ENCODE assay signal across 1 cellular context in the genomic region with DNA sequence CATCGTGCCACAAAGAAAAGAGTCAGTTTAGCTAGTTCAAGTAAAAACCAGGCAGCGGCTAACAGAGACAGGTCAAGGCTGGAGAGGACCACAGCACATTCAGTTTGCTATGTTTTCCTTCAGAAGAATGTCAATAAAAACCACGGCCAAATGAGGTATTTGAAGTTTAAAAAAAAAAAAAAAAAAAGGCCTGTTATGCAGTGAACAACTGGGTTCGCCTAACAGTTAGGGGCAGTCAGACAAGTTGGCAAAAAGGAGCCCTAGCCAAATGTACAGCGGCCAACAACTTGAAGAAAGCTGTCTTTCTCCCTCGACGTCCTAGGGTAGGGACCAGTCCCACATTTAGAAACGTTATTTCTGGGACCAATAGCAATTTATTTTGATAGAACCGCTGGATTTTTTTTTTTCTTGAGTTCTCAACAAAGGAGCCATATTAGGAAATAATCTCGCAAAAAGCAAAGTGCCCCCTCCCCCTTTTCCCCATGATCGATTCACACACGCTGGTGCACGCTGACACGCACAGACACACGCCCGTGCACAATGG.
TF ChIP-seq lines count a peak whose summit lies in the region.

No MANE protein-coding gene starts in this region.

TF ChIP-seq in HepG2, 621 proteins besides CTCF, POLR2A, EP300 and RAD21 (continued from another document and continues in another):
- peak; percentile 35; the same call in 1 of the 2 replicates for TF ChIP-seq TFDP1 (CRISPR knock-in tag; IDR thresholded peaks at IDR 0.05; ENCODE audit: borderline replicate concordance)
- TF ChIP-seq ARID2 (CRISPR knock-in tag; IDR thresholded peaks at IDR 0.05; ENCODE audit: borderline replicate concordance), result no peak
- TF ChIP-seq AHDC1 (CRISPR knock-in tag; IDR thresholded peaks at IDR 0.05; ENCODE audit: borderline replicate concordance), result peak; percentile 6; the same call in 1 of the 2 replicates
- TF ChIP-seq, protein P1, sequence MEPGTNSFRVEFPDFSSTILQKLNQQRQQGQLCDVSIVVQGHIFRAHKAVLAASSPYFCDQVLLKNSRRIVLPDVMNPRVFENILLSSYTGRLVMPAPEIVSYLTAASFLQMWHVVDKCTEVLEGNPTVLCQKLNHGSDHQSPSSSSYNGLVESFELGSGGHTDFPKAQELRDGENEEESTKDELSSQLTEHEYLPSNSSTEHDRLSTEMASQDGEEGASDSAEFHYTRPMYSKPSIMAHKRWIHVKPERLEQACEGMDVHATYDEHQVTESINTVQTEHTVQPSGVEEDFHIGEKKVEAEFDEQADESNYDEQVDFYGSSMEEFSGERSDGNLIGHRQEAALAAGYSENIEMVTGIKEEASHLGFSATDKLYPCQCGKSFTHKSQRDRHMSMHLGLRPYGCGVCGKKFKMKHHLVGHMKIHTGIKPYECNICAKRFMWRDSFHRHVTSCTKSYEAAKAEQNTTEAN (CRISPR knock-in tag; conservative IDR thresholded peaks at IDR 0.05), result peak; percentile 77; the same call in 1 of the 2 replicates
- TF ChIP-seq CBFB (CRISPR knock-in tag; IDR thresholded peaks at IDR 0.05), result 0 out of 2 replicates have a peak, but pooled peaks have one; percentile 29
- TF ChIP-seq, protein P2, sequence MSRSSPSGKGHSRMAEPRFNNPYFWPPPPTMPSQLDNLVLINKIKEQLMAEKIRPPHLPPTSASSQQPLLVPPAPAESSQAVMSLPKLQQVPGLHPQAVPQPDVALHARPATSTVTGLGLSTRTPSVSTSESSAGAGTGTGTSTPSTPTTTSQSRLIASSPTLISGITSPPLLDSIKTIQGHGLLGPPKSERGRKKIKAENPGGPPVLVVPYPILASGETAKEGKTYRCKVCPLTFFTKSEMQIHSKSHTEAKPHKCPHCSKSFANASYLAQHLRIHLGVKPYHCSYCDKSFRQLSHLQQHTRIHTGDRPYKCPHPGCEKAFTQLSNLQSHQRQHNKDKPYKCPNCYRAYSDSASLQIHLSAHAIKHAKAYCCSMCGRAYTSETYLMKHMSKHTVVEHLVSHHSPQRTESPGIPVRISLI (CRISPR knock-in tag; IDR thresholded peaks at IDR 0.05; ENCODE audit: borderline replicate concordance), result peak; percentile 78; the same call in 1 of the 2 replicates
- peak; percentile 52; the same call in 1 of the 2 replicates for TF ChIP-seq FOXJ3 (CRISPR knock-in tag; IDR thresholded peaks at IDR 0.05; ENCODE audit: borderline replicate concordance)
- no peak for TF ChIP-seq SOX6 (IDR thresholded peaks at IDR 0.05)
- peak; percentile 44; the same call in 1 of the 2 replicates for TF ChIP-seq SOX6 (CRISPR knock-in tag; IDR thresholded peaks at IDR 0.05)
- TF ChIP-seq KDM5B (CRISPR knock-in tag; IDR thresholded peaks at IDR 0.05; ENCODE audit: borderline replicate concordance), result no peak
- TF ChIP-seq SOX13 (IDR thresholded peaks at IDR 0.05), result no peak
- TF ChIP-seq SOX13 (CRISPR knock-in tag; conservative IDR thresholded peaks at IDR 0.05 in 1 of 2, IDR thresholded peaks at IDR 0.05 in 1 of 2), result peak in 1 of 2 experiments; percentile 55; a peak in 2 of 4 replicates
- TF ChIP-seq MEF2D (CRISPR knock-in tag; IDR thresholded peaks at IDR 0.05), result no peak
- TF ChIP-seq PCBP1 (IDR thresholded peaks at IDR 0.05; ENCODE audit: borderline replicate concordance, low read depth, low read length), result no peak
- no peak for TF ChIP-seq ZNF749 (CRISPR knock-in tag; IDR thresholded peaks at IDR 0.05; ENCODE audit: borderline replicate concordance)
- no peak for TF ChIP-seq FOXA1 (IDR thresholded peaks at IDR 0.05)
- TF ChIP-seq FOXA1 (CRISPR knock-in tag; IDR thresholded peaks at IDR 0.05), result 0 out of 2 replicates have a peak, but pooled peaks have one; percentile 7
- 0 out of 2 replicates have a peak, but pooled peaks have one; percentile 16 for TF ChIP-seq TCF7 (IDR thresholded peaks at IDR 0.05; ENCODE audit: low read depth)
- no peak for TF ChIP-seq RFX1 (IDR thresholded peaks at IDR 0.05)
- TF ChIP-seq ZNF430 (CRISPR knock-in tag; IDR thresholded peaks at IDR 0.05), result 0 out of 2 replicates have a peak, but pooled peaks have one; percentile 33
- peak; percentile 5; the same call in 1 of the 2 replicates for TF ChIP-seq GATAD2A (CRISPR knock-in tag; IDR thresholded peaks at IDR 0.05)
- peak; percentile 70 for TF ChIP-seq ZBTB40 (IDR thresholded peaks at IDR 0.05)
- TF ChIP-seq ZBTB40 (CRISPR knock-in tag; IDR thresholded peaks at IDR 0.05), result peak; percentile 72
- no peak for TF ChIP-seq ZNF264 (CRISPR knock-in tag; IDR thresholded peaks at IDR 0.05)
- TF ChIP-seq PLRG1 (conservative IDR thresholded peaks at IDR 0.05), result no peak
- TF ChIP-seq, protein P3, sequence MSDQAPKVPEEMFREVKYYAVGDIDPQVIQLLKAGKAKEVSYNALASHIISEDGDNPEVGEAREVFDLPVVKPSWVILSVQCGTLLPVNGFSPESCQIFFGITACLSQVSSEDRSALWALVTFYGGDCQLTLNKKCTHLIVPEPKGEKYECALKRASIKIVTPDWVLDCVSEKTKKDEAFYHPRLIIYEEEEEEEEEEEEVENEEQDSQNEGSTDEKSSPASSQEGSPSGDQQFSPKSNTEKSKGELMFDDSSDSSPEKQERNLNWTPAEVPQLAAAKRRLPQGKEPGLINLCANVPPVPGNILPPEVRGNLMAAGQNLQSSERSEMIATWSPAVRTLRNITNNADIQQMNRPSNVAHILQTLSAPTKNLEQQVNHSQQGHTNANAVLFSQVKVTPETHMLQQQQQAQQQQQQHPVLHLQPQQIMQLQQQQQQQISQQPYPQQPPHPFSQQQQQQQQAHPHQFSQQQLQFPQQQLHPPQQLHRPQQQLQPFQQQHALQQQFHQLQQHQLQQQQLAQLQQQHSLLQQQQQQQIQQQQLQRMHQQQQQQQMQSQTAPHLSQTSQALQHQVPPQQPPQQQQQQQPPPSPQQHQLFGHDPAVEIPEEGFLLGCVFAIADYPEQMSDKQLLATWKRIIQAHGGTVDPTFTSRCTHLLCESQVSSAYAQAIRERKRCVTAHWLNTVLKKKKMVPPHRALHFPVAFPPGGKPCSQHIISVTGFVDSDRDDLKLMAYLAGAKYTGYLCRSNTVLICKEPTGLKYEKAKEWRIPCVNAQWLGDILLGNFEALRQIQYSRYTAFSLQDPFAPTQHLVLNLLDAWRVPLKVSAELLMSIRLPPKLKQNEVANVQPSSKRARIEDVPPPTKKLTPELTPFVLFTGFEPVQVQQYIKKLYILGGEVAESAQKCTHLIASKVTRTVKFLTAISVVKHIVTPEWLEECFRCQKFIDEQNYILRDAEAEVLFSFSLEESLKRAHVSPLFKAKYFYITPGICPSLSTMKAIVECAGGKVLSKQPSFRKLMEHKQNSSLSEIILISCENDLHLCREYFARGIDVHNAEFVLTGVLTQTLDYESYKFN (CRISPR knock-in tag; conservative IDR thresholded peaks at IDR 0.05), result peak; percentile 47; the same call in 1 of the 2 replicates
- TF ChIP-seq, protein P4, sequence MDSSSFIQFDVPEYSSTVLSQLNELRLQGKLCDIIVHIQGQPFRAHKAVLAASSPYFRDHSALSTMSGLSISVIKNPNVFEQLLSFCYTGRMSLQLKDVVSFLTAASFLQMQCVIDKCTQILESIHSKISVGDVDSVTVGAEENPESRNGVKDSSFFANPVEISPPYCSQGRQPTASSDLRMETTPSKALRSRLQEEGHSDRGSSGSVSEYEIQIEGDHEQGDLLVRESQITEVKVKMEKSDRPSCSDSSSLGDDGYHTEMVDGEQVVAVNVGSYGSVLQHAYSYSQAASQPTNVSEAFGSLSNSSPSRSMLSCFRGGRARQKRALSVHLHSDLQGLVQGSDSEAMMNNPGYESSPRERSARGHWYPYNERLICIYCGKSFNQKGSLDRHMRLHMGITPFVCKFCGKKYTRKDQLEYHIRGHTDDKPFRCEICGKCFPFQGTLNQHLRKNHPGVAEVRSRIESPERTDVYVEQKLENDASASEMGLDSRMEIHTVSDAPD (CRISPR knock-in tag; IDR thresholded peaks at IDR 0.05), result 0 out of 2 replicates have a peak, but pooled peaks have one; percentile 33
- peak; percentile 63; the same call in 1 of the 2 replicates for TF ChIP-seq ZFP1 (CRISPR knock-in tag; IDR thresholded peaks at IDR 0.05)
- 0 out of 2 replicates have a peak, but pooled peaks have one; percentile 56 for TF ChIP-seq SNAPC2 (CRISPR knock-in tag; IDR thresholded peaks at IDR 0.05)
